ENCODE assay signal across 16 cellular contexts in genomic region chr15:101545548-101546505, GRCh38.
"Had no signal": no experiment of that assay in that cellular context is flagged by ENCODE, and none has a peak within 500 bp of the region (broad histone marks: within the 10 kb centered on the region; RNA-seq: fewer than 3 reads in every experiment).

No MANE protein-coding gene starts in this region.

- H3K9me3 ChIP-seq: pancreas, testis, upper lobe of right lung, vagina had no signal

- H3K36me3 ChIP-seq: pancreas, tibial nerve, upper lobe of right lung, vagina had no signal

- H3K79me2 ChIP-seq: hepatocyte had no signal

- H3K4me1 ChIP-seq: foreskin keratinocyte, pancreas, testis, tibial nerve, upper lobe of right lung, vagina had no signal

- ATAC-seq: foreskin keratinocyte; natural killer cell; pancreas; sciatic nerve; stimulated activated naive B cell treated with anti-CD40 and anti-IgM and Interleukin-4, amounts not matched to agents 10 μg/mL and 1 μg/mL and 100 μg/mL, for 72 hours; stimulated activated naive CD8-positive, alpha-beta T cell treated with anti-CD3 and anti-CD28 coated beads, Interleukin-15, amount 100 ng/mL, for 72 hours; upper lobe of right lung had no signal

- H3K27ac ChIP-seq: foreskin keratinocyte, hepatocyte, pancreas, skin epidermis, testis, tibial nerve, upper lobe of right lung, vagina had no signal

- DNase-seq: effector memory CD4-positive, alpha-beta T cell; foreskin keratinocyte; natural killer cell; nucleus accumbens; pancreas; stimulated activated CD4-positive, alpha-beta T cell treated with anti-CD3 and anti-CD28 coated beads, Interleukin-2, amount 100 ng/mL, for 24 hours; stimulated activated CD4-positive, alpha-beta T cell treated with anti-CD3 and anti-CD28 coated beads, Interleukin-4, amount 100 ng/mL, for 4 hours; stimulated activated naive B cell treated with anti-CD40 and anti-IgM and Interleukin-4, amounts not matched to agents 10 μg/mL and 1 μg/mL and 100 μg/mL, for 72 hours; stimulated activated naive CD8-positive, alpha-beta T cell treated with anti-CD3 and anti-CD28 coated beads, Interleukin-15, amount 100 ng/mL, for 72 hours; testis; upper lobe of right lung had no signal

- H3K4me3 ChIP-seq: hepatocyte, pancreas, skin epidermis, testis, tibial nerve, upper lobe of right lung, vagina had no signal

- H2AFZ ChIP-seq: hepatocyte had no signal

- H3K27me3 ChIP-seq: hepatocyte, testis, vagina had no signal

- FAIRE-seq: pancreas had no signal

- H3K4me2 ChIP-seq: hepatocyte had no signal
